ENCODE assay signal across 34 cellular contexts in the genomic region with DNA sequence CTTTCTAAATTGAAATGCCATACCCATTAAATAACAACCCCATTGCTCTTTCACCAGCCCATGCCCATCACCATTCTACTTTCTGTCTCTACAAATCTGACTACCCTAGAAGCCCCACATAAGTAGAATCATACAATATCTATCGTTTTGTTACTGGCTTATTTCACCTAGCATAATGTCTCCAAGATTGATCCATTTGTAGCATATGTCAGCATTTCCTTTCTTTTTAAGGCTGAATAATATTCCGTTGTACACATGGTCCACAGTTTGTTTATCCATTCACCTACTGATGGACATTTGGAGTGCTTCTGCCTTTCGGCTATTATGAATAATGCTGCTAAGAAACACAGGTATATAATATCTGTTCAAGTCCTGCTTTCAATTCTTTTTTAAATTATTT.
"Had no signal": no experiment of that assay in that cellular context is flagged by ENCODE, and none has a peak within 500 bp of the region (broad histone marks: within the 10 kb centered on the region; RNA-seq: fewer than 3 reads in every experiment).

No MANE protein-coding gene starts in this region.

- H3K9me3 ChIP-seq: MG63 had no signal

- DNase-seq: Karpas-422, Kasumi-1, MG63, MM.1S, MV-4-11, NCI-H1048, NCI-H1092, NCI-H1092 treated with DMSO at 0.1 percent for 48 hours, NCI-H1105, NCI-H1105 treated with DMSO at 0.1 percent for 48 hours, NCI-H1417, NCI-H1417 treated with DMSO at 0.1 percent for 48 hours, NCI-H1436, NCI-H1436 treated with DMSO at 0.1 percent for 48 hours, NCI-H146, NCI-H1694, NCI-H1694 treated with DMSO at 0.1 percent for 48 hours, NCI-H187, NCI-H187 treated with DMSO at 0.1 percent for 48 hours, NCI-H1930, NCI-H2029, NCI-H2029 treated with DMSO at 0.1 percent for 48 hours, NCI-H2081, NCI-H2081 treated with DMSO at 0.1 percent for 48 hours, NCI-H2107, NCI-H2171, NCI-H2171 treated with DMSO at 0.1 percent for 48 hours, NCI-H2227 treated with DMSO at 0.1 percent for 48 hours, NCI-H226, NCI-H345, NCI-H446, NCI-H446 treated with DMSO at 0.1 percent for 48 hours, NCI-H510A, NCI-H510A treated with DMSO at 0.1 percent for 48 hours had no signal

- H3K4me3 ChIP-seq: MG63 had no signal

- H3K36me3 ChIP-seq: MG63 had no signal

- H3K27me3 ChIP-seq: MG63 had no signal
